1 cellular context compared by ENCODE assay signal in genomic region chr17:4948997-4949320, GRCh38.
A peak's percentile ranks its signal among the peaks of the same experiment; 100 is the strongest.
TF ChIP-seq lines count a peak whose summit lies in the region.

No MANE protein-coding gene starts in this region.

TF ChIP-seq in HEK293, 187 proteins besides CTCF, POLR2A, EP300 and RAD21 (continued from another document):
- TF ChIP-seq GFI1B (tag by site-specific recombination; IDR thresholded peaks at IDR 0.05) = no peak
- TF ChIP-seq SCRT2 (tag by site-specific recombination; IDR thresholded peaks at IDR 0.05) = no peak
- peak; percentile 46 for TF ChIP-seq SP2 (tag by site-specific recombination; IDR thresholded peaks at IDR 0.05)
- no peak for TF ChIP-seq ZNF530 (tag by site-specific recombination; IDR thresholded peaks at IDR 0.05; ENCODE audit: low read depth)
- TF ChIP-seq ZNF239 (tag by site-specific recombination; IDR thresholded peaks at IDR 0.05) = no peak
- TF ChIP-seq ZNF140 (tag by site-specific recombination; IDR thresholded peaks at IDR 0.05) = no peak
- TF ChIP-seq ZNF548 (tag by site-specific recombination; IDR thresholded peaks at IDR 0.05) = no peak
- TF ChIP-seq ZNF629 (tag by site-specific recombination; IDR thresholded peaks at IDR 0.05) = no peak
- TF ChIP-seq ZNF585B (tag by site-specific recombination; IDR thresholded peaks at IDR 0.05) = no peak
- TF ChIP-seq ZNF677 (tag by site-specific recombination; IDR thresholded peaks at IDR 0.05) = no peak
